16 cellular contexts compared by ENCODE assay signal in the genomic region with DNA sequence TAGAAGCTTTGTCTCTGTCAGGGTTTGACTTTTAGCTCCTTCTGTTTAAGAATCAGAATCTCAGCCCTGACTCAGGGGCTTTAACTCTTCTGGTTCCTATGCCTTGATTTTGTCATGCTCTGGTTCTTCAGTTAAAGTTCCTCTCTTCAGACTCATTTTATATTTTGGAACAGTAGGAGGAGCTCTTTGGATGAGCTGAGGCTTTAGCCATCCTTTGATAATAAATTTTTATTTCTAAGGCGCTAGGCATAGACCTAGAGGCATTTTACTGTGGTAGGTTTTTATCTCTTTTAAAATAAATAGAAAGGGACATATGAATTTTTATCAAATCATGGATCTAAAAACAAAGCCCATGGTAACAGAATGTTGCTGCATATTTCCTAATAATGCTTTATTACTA. TPM values are rescaled to one million over a fixed set of nuclear protein-coding genes. Genes with fewer than 3 reads are reported as not detected.
DNase-seq lines count a peak whose midpoint lies in the region; TF ChIP-seq lines count a peak whose summit lies in the region.
"Had no signal": no experiment of that assay in that cellular context is flagged by ENCODE, and none has a peak within 500 bp of the region (broad histone marks: within the 10 kb centered on the region; RNA-seq: fewer than 3 reads in every experiment).

No MANE protein-coding gene starts in this region.

- H3K4me2 ChIP-seq in mammary epithelial cell (ENCODE audit: insufficient read depth, low read depth, low read length) = no peak overlapping the region
- H3K4me2 ChIP-seq in PC-9 = no peak overlapping the region
- H3K4me2 ChIP-seq in osteoblast (ENCODE audit: insufficient read depth, low read length) = no peak overlapping the region

- H3K79me2 ChIP-seq in mammary epithelial cell (ENCODE audit: insufficient read depth, low read length) (no peaks in the 10 kb centered on the region), PC-9 (ENCODE audit: low read depth) (no peaks in the 10 kb centered on the region), osteoblast (ENCODE audit: insufficient read depth, low read length) (no peaks in the 10 kb centered on the region)

- in situ Hi-C loops in mammary epithelial cell (cut with MboI; ENCODE audit: low sequenced_read_pairs in 2 of 2) = loop anchor here (25.0 kb wide), 4 partner anchors 319 to 1169 kb away; no protein-coding TSS in a partner anchor

- no peaks in the 10 kb centered on the region for H3K27me3 Mint-ChIP-seq in MCF 10A (ENCODE audit: insufficient read depth, unreplicated experiment)

- CTCF ChIA-PET in MCF 10A (lab: Yijun Ruan, JAX) (interaction anchor here (0.7 to 2.0 kb wide), 9 partner anchors 15 to 1158 kb away, joined by 3 to 6 read pairs (median 4); no protein-coding TSS in a partner anchor), mammary epithelial cell (lab: Charles Lee; ENCODE audit: low non-redundant PET) (no interaction called here), PC-9 (lab: Charles Lee) (no interaction called here)

- H3K4me1 Mint-ChIP-seq in MCF 10A (ENCODE audit: insufficient read depth, unreplicated experiment) = peaks cover 7% of the 10 kb centered on the region

- dilution Hi-C loops in mammary epithelial cell (cut with HindIII; ENCODE audit: low sequenced_read_pairs) = no loop called here

- no peak overlapping the region for H3K4me3 Mint-ChIP-seq in MCF 10A (ENCODE audit: unreplicated experiment)
- H3K4me3 Mint-ChIP-seq: activated CD8-positive, alpha-beta T cell treated with anti-CD3 and anti-CD28 coated beads for 36 hours; activated T-cell treated with anti-CD3 and anti-CD28 coated beads, Interleukin-2, amount 50 U/mL, for 4 hours had no signal

- H3K9ac ChIP-seq in mammary epithelial cell (ENCODE audit: insufficient read depth, low read length) = no peak overlapping the region

- H3K9me3 ChIP-seq in mammary epithelial cell (replicated peaks; ENCODE audit: insufficient read depth, low read length) = peaks cover 9% of the 10 kb centered on the region
- no peaks in the 10 kb centered on the region for H3K9me3 ChIP-seq in PC-9 (ENCODE audit: insufficient read depth, low read depth)
- H3K9me3 ChIP-seq in osteoblast (ENCODE audit: low read depth, low read length) = peaks cover 2% of the 10 kb centered on the region
- H3K9me3 ChIP-seq: right lobe of liver had no signal

- H3K27ac ChIP-seq in mammary epithelial cell (ENCODE audit: insufficient read depth, low read depth, low read length) = no peak overlapping the region
- H3K27ac ChIP-seq in PC-9 = no peak overlapping the region
- no peak overlapping the region for H3K27ac ChIP-seq in osteoblast (ENCODE audit: low read depth, low read length)
- no peak overlapping the region for H3K27ac ChIP-seq in dorsolateral prefrontal cortex
- H3K27ac ChIP-seq: right lobe of liver, RWPE1 had no signal

- H3K27me3 ChIP-seq in mammary epithelial cell (ENCODE audit: insufficient read depth, low read length) (no peaks in the 10 kb centered on the region), PC-9 (ENCODE audit: insufficient read depth, low read depth) (no peaks in the 10 kb centered on the region), osteoblast (ENCODE audit: insufficient read depth, low read length) (no peaks in the 10 kb centered on the region), dorsolateral prefrontal cortex (no peaks in the 10 kb centered on the region)
- H3K27me3 ChIP-seq: right lobe of liver had no signal

- H3K36me3 Mint-ChIP-seq in MCF 10A (ENCODE audit: insufficient read depth, unreplicated experiment) = no peaks in the 10 kb centered on the region

- no peaks in the 10 kb centered on the region for H3K4me1 ChIP-seq in mammary epithelial cell (ENCODE audit: insufficient read depth, low read length)
- no peaks in the 10 kb centered on the region for H3K4me1 ChIP-seq in PC-9 (replicated peaks; ENCODE audit: insufficient read depth)
- H3K4me1 ChIP-seq in osteoblast (ENCODE audit: insufficient read depth, low read length) = no peaks in the 10 kb centered on the region
- H3K4me1 ChIP-seq: right lobe of liver had no signal

- BruUV-seq in MCF 10A (replicated peaks; lab: Mats Ljungman, UMichigan) (no TSS peak), mammary epithelial cell (replicated peaks; lab: Mats Ljungman, UMichigan) (no TSS peak), PC-9 (replicated peaks; lab: Mats Ljungman, UMichigan) (no TSS peak)

- peaks cover 14% of the 10 kb centered on the region for H3K9me3 Mint-ChIP-seq in MCF 10A (ENCODE audit: unreplicated experiment)

- H2AFZ ChIP-seq in mammary epithelial cell (ENCODE audit: low read depth, low read length) (no peak overlapping the region), PC-9 (no peak overlapping the region), osteoblast (ENCODE audit: low read length) (no peak overlapping the region)

- DNase-seq in MCF 10A (ENCODE audit: unreplicated experiment) (peak; percentile 15), mammary epithelial cell (no peak), PC-9 (no peak), epithelial cell of proximal tubule (ENCODE audit: low read depth) (no peak), NCI-H1694 treated with DMSO at 0.1 percent for 48 hours (lab: John Stamatoyannopoulos, UW) (no peak), osteoblast (ENCODE audit: insufficient read length, low spot score, missing footprints) (no peak), dorsolateral prefrontal cortex (no peak), kidney glomerular epithelial cell (lab: John Stamatoyannopoulos, UW) (no peak)
- DNase-seq: activated CD8-positive, alpha-beta T cell treated with anti-CD3 and anti-CD28 coated beads for 36 hours; activated T-cell treated with anti-CD3 and anti-CD28 coated beads, Interleukin-2, amount 50 U/mL, for 4 hours; COR-L47; mucosa of descending colon; NCI-H1105; right lobe of liver had no signal

- H4K20me1 ChIP-seq in mammary epithelial cell (ENCODE audit: insufficient read depth, low read length) = no peaks in the 10 kb centered on the region
- H4K20me1 ChIP-seq in PC-9 (ENCODE audit: insufficient read depth) = no peaks in the 10 kb centered on the region
- no peaks in the 10 kb centered on the region for H4K20me1 ChIP-seq in osteoblast (ENCODE audit: insufficient read depth, low read length)

- POLR2A ChIA-PET in MCF 10A (lab: Yijun Ruan, JAX) = interaction anchor here (0.7 to 1.3 kb wide), 4 partner anchors 8 to 895 kb away, joined by 3 to 4 read pairs (median 3); no protein-coding TSS in a partner anchor
- POLR2A ChIA-PET in PC-9 (lab: Charles Lee; ENCODE audit: unreplicated experiment) = no interaction called here

- no peaks in the 10 kb centered on the region for H3K9me2 ChIP-seq in PC-9 (ENCODE audit: insufficient read depth)

- 100% methylated on average over 1 of the region's 1 CpG for WGBS in mammary epithelial cell (ENCODE audit: low coverage, missing lambda C conversion rate)

- H3K4me3 ChIP-seq in mammary epithelial cell (replicated peaks in 1 of 3; ENCODE audit: insufficient read depth in 1 of 3, low read depth in 2 of 3, low read length in 3 of 3) (no peak overlapping the region), PC-9 (no peak overlapping the region), epithelial cell of proximal tubule (ENCODE audit: low read depth, low read length) (no peak overlapping the region), osteoblast (ENCODE audit: insufficient read depth, low read length) (no peak overlapping the region), dorsolateral prefrontal cortex (no peak overlapping the region)
- H3K4me3 ChIP-seq: mucosa of descending colon, right lobe of liver had no signal

- H3K27ac Mint-ChIP-seq in MCF 10A (ENCODE audit: low read depth, unreplicated experiment) = no peak overlapping the region
- H3K27ac Mint-ChIP-seq: activated CD8-positive, alpha-beta T cell treated with anti-CD3 and anti-CD28 coated beads for 36 hours; activated naive CD4-positive, alpha-beta T cell treated with anti-CD3 and anti-CD28 coated beads, Interleukin-2, amount 50 U/mL, for 72 hours had no signal

- no peaks in the 10 kb centered on the region for H3F3A ChIP-seq in PC-9 (ENCODE audit: insufficient read depth, low read depth)

- TF ChIP-seq CTCF in MCF 10A (IDR thresholded peaks at IDR 0.05; ENCODE audit: unreplicated experiment) (no peak), mammary epithelial cell (conservative IDR thresholded peaks at IDR 0.05 in 1 of 2, IDR thresholded peaks at IDR 0.05 in 1 of 2; ENCODE audit: extremely low read depth in 1 of 2, insufficient read depth in 1 of 2, low read depth in 1 of 2, low read length in 2 of 2) (no peak), PC-9 (conservative IDR thresholded peaks at IDR 0.05) (peak; percentile 59), epithelial cell of proximal tubule (conservative IDR thresholded peaks at IDR 0.05; ENCODE audit: low read depth, low read length) (peak; percentile 45), osteoblast (IDR thresholded peaks at IDR 0.05; ENCODE audit: extremely low read depth, low read depth, low read length) (no peak), dorsolateral prefrontal cortex (IDR thresholded peaks at IDR 0.05 in 54 of 56, conservative IDR thresholded peaks at IDR 0.05 in 2 of 56; ENCODE audit: low read depth in 1 of 56, partially characterized antibody in 56 of 56) (no peak)

- H3K36me3 ChIP-seq in mammary epithelial cell (ENCODE audit: insufficient read depth, low read length) = no peaks in the 10 kb centered on the region
- H3K36me3 ChIP-seq in PC-9 (ENCODE audit: low read depth) = no peaks in the 10 kb centered on the region
- H3K36me3 ChIP-seq in osteoblast (ENCODE audit: insufficient read depth, low read length) = no peaks in the 10 kb centered on the region
- H3K36me3 ChIP-seq: right lobe of liver had no signal

- intact Hi-C loops in MCF 10A (cut with micrococcal nuclease) (no loop called here), mammary epithelial cell (cut with micrococcal nuclease) (loop anchor here (5.0 kb wide), 1 partner anchor 74 kb away; no protein-coding TSS in a partner anchor), PC-9 (cut with micrococcal nuclease; ENCODE audit: unreplicated experiment) (loop anchor here (5.0 kb wide), 2 partner anchors 74 to 319 kb away; no protein-coding TSS in a partner anchor), dorsolateral prefrontal cortex (cut with DNase I) (no loop called here)

RNA-seq across cellular contexts. Expression of gene ATP23, which starts 51.7 kb away (rescaled TPM):
- total RNA-seq in MCF 10A (2022) (1.9 and 3.0 TPM in 2 replicates), mammary epithelial cell (1 to 10 TPM; 5.4 to 6.8 TPM), PC-9 (2021) (5.1 and 6.5 TPM in 2 replicates), epithelial cell of proximal tubule (8.4 and 19.2 TPM in 2 replicates), osteoblast (5.1 and 6.2 TPM in 2 replicates), dorsolateral prefrontal cortex (10 to 100 TPM in 4 of 120 experiments, 1 to 10 TPM in 116; 2.6 to 12.1 (median 5.8) TPM)
- 9.5 TPM for polyA plus RNA-seq in mammary epithelial cell
- 19.1 TPM for polyA minus RNA-seq in mammary epithelial cell

Comparison
In these comparisons a context has a peak if more than half of its experiments do, and no peak if none do; other contexts are left out.
1. intact Hi-C loops: an anchor here in mammary epithelial cell (5.0 kb wide) and PC-9 (5.0 kb wide); none called in MCF 10A and dorsolateral prefrontal cortex.
2. CTCF ChIP-seq: peak in PC-9 (single experiment) and epithelial cell of proximal tubule (single experiment); none in MCF 10A (single experiment), mammary epithelial cell (0 of 2), osteoblast (single experiment) and dorsolateral prefrontal cortex (0 of 56).